Comparison of ENCODE assay signal across 38 cellular contexts in genomic region chr2:63092847-63093246, GRCh38. TPM values are rescaled to one million over a fixed set of nuclear protein-coding genes. Genes with fewer than 3 reads are reported as not detected.
"Had no signal": no experiment of that assay in that cellular context is flagged by ENCODE, and none has a peak within 500 bp of the region (broad histone marks: within the 10 kb centered on the region; RNA-seq: fewer than 3 reads in every experiment).

No MANE protein-coding gene starts in this region.

- H3K4me3 Mint-ChIP-seq: activated CD4-positive, alpha-beta memory T cell treated with anti-CD3 and anti-CD28 coated beads, Interleukin-2, amount 10 ng/mL, durations not matched to agents 7 days and 5 days; activated CD4-positive, alpha-beta T cell treated with anti-CD3 and anti-CD28 coated beads for 36 hours; activated CD4-positive, alpha-beta T cell treated with anti-CD3 and anti-CD28 coated beads, Interleukin-2, amount 10 ng/mL, durations not matched to agents 7 days and 5 days; activated CD8-positive, alpha-beta memory T cell treated with anti-CD3 and anti-CD28 coated beads, Interleukin-2, amount 10 ng/mL, durations not matched to agents 7 days and 5 days; activated CD8-positive, alpha-beta T cell treated with anti-CD3 and anti-CD28 coated beads, Interleukin-2, amount 10 ng/mL, durations not matched to agents 7 days and 5 days; activated naive CD4-positive, alpha-beta T cell treated with anti-CD3 and anti-CD28 coated beads, Interleukin-2, amount 10 ng/mL, durations not matched to agents 7 days and 5 days; activated naive CD4-positive, alpha-beta T cell treated with anti-CD3 and anti-CD28 coated beads, Interleukin-2, amount 50 U/mL, for 24 hours; activated naive CD8-positive, alpha-beta T cell; activated naive CD8-positive, alpha-beta T cell treated with anti-CD3 and anti-CD28 coated beads, Interleukin-2, amount 10 ng/mL, durations not matched to agents 7 days and 5 days; activated naive CD8-positive, alpha-beta T cell treated with anti-CD3 and anti-CD28 coated beads, Interleukin-2, amount 50 U/mL, for 24 hours; activated T-cell treated with anti-CD3 and anti-CD28 coated beads, Interleukin-2, amount 50 U/mL, for 24 hours; brain; central memory CD8-positive, alpha-beta T cell; T-helper 17 cell; WTC11 had no signal

- H3K9me3 Mint-ChIP-seq: activated CD4-positive, alpha-beta memory T cell treated with anti-CD3 and anti-CD28 coated beads, Interleukin-2, amount 10 ng/mL, durations not matched to agents 7 days and 5 days; activated CD4-positive, alpha-beta T cell treated with anti-CD3 and anti-CD28 coated beads, Interleukin-2, amount 10 ng/mL, durations not matched to agents 7 days and 5 days; activated naive CD4-positive, alpha-beta T cell treated with anti-CD3 and anti-CD28 coated beads, Interleukin-2, amount 10 ng/mL, durations not matched to agents 7 days and 5 days; activated naive CD4-positive, alpha-beta T cell treated with anti-CD3 and anti-CD28 coated beads, Interleukin-2, amount 50 U/mL, for 24 hours; activated T-cell treated with anti-CD3 and anti-CD28 coated beads, Interleukin-2, amount 50 U/mL, for 24 hours; activated T-helper 2 cell treated with anti-CD3 and anti-CD28 coated beads, Interferon-gamma antibody, Interleukin-2, Interleukin-4, amounts not matched to agents 10 μg/mL and 5 μg/mL and 100 μg/mL, durations not matched to agents 14 hours and 24 hours and 36 hours had no signal

- H3K36me3 ChIP-seq: ascending aorta, cardiac muscle cell, WERI-Rb-1 had no signal

- H3K27ac ChIP-seq: ascending aorta, cardiac muscle cell, WERI-Rb-1 had no signal

- H3K4me1 Mint-ChIP-seq: activated CD4-positive, alpha-beta memory T cell treated with anti-CD3 and anti-CD28 coated beads, Interleukin-2, amount 10 ng/mL, durations not matched to agents 7 days and 5 days; activated CD4-positive, alpha-beta T cell treated with anti-CD3 and anti-CD28 coated beads for 36 hours; activated CD4-positive, alpha-beta T cell treated with anti-CD3 and anti-CD28 coated beads, Interleukin-2, amount 10 ng/mL, durations not matched to agents 7 days and 5 days; activated CD8-positive, alpha-beta memory T cell treated with anti-CD3 and anti-CD28 coated beads, Interleukin-2, amount 10 ng/mL, durations not matched to agents 7 days and 5 days; activated naive CD4-positive, alpha-beta T cell treated with anti-CD3 and anti-CD28 coated beads, Interleukin-2, amount 10 ng/mL, durations not matched to agents 7 days and 5 days; activated naive CD4-positive, alpha-beta T cell treated with anti-CD3 and anti-CD28 coated beads, Interleukin-2, amount 50 U/mL, for 24 hours; activated naive CD8-positive, alpha-beta T cell treated with anti-CD3 and anti-CD28 coated beads, Interleukin-2, amount 10 ng/mL, durations not matched to agents 7 days and 5 days; activated naive CD8-positive, alpha-beta T cell treated with anti-CD3 and anti-CD28 coated beads, Interleukin-2, amount 50 U/mL, for 24 hours; brain; central memory CD8-positive, alpha-beta T cell; T-helper 17 cell; WTC11 had no signal

- H3K9me3 ChIP-seq: ascending aorta had no signal

- H3K27me3 Mint-ChIP-seq: activated CD4-positive, alpha-beta T cell treated with anti-CD3 and anti-CD28 coated beads, Interleukin-2, amount 10 ng/mL, durations not matched to agents 7 days and 5 days; activated naive CD4-positive, alpha-beta T cell treated with anti-CD3 and anti-CD28 coated beads, Interleukin-2, amount 10 ng/mL, durations not matched to agents 7 days and 5 days; brain; T-helper 17 cell had no signal

- H3K36me3 Mint-ChIP-seq: activated CD8-positive, alpha-beta memory T cell treated with anti-CD3 and anti-CD28 coated beads, Interleukin-2, amount 10 ng/mL, durations not matched to agents 7 days and 5 days; activated naive CD4-positive, alpha-beta T cell treated with anti-CD3 and anti-CD28 coated beads, Interleukin-2, amount 10 ng/mL, durations not matched to agents 7 days and 5 days; activated naive CD8-positive, alpha-beta T cell; activated naive CD8-positive, alpha-beta T cell treated with anti-CD3 and anti-CD28 coated beads, Interleukin-2, amount 10 ng/mL, durations not matched to agents 7 days and 5 days; brain; WTC11 had no signal

- FAIRE-seq: bronchial epithelial cell had no signal

- H3K4me1 ChIP-seq: ascending aorta had no signal

- ATAC-seq: activated CD4-positive, alpha-beta T cell treated with anti-CD3 and anti-CD28 coated beads for 36 hours; activated CD4-positive, CD25-positive, alpha-beta regulatory T cell treated with anti-CD3 and anti-CD28 coated beads, Interleukin-2, amount 50 U/mL, for 24 hours; activated CD8-positive, alpha-beta memory T cell treated with anti-CD3 and anti-CD28 coated beads, Interleukin-2, amount 10 ng/mL, durations not matched to agents 7 days and 5 days; activated CD8-positive, alpha-beta T cell treated with anti-CD3 and anti-CD28 coated beads, Interleukin-2, amount 10 ng/mL, durations not matched to agents 7 days and 5 days; activated naive CD8-positive, alpha-beta T cell treated with anti-CD3 and anti-CD28 coated beads, Interleukin-2, amount 50 U/mL, for 24 hours; T-helper 17 cell had no signal

- H3K27ac Mint-ChIP-seq: activated CD4-positive, alpha-beta memory T cell treated with anti-CD3 and anti-CD28 coated beads, Interleukin-2, amount 10 ng/mL, durations not matched to agents 7 days and 5 days; activated CD4-positive, alpha-beta T cell treated with anti-CD3 and anti-CD28 coated beads for 36 hours; activated CD4-positive, alpha-beta T cell treated with anti-CD3 and anti-CD28 coated beads, Interleukin-2, amount 10 ng/mL, durations not matched to agents 7 days and 5 days; activated CD8-positive, alpha-beta memory T cell treated with anti-CD3 and anti-CD28 coated beads, Interleukin-2, amount 10 ng/mL, durations not matched to agents 7 days and 5 days; activated CD8-positive, alpha-beta T cell treated with anti-CD3 and anti-CD28 coated beads, Interleukin-2, amount 10 ng/mL, durations not matched to agents 7 days and 5 days; activated naive CD4-positive, alpha-beta T cell treated with anti-CD3 and anti-CD28 coated beads, Interleukin-2, amount 10 ng/mL, durations not matched to agents 7 days and 5 days; activated naive CD4-positive, alpha-beta T cell treated with anti-CD3 and anti-CD28 coated beads, Interleukin-2, amount 50 U/mL, for 24 hours; activated naive CD8-positive, alpha-beta T cell; activated naive CD8-positive, alpha-beta T cell treated with anti-CD3 and anti-CD28 coated beads, Interleukin-2, amount 10 ng/mL, durations not matched to agents 7 days and 5 days; activated naive CD8-positive, alpha-beta T cell treated with anti-CD3 and anti-CD28 coated beads, Interleukin-2, amount 50 U/mL, for 24 hours; activated T-cell treated with anti-CD3 and anti-CD28 coated beads, Interleukin-2, amount 50 U/mL, for 24 hours; activated T-helper 2 cell treated with anti-CD3 and anti-CD28 coated beads, Interferon-gamma antibody, Interleukin-2, Interleukin-4, amounts not matched to agents 10 μg/mL and 5 μg/mL and 100 μg/mL, durations not matched to agents 14 hours and 24 hours and 36 hours; brain; T-helper 17 cell; WTC11 had no signal

- DNase-seq: activated CD4-positive, alpha-beta memory T cell treated with anti-CD3 and anti-CD28 coated beads, Interleukin-2, amount 10 ng/mL, durations not matched to agents 7 days and 5 days; activated CD4-positive, alpha-beta T cell treated with anti-CD3 and anti-CD28 coated beads for 1 hour; activated CD4-positive, alpha-beta T cell treated with anti-CD3 and anti-CD28 coated beads for 36 hours; activated CD4-positive, alpha-beta T cell treated with anti-CD3 and anti-CD28 coated beads for 48 hours; activated CD4-positive, alpha-beta T cell treated with anti-CD3 and anti-CD28 coated beads, Interleukin-2, amount 10 ng/mL, durations not matched to agents 7 days and 5 days; activated CD4-positive, alpha-beta T cell treated with anti-CD3 and anti-CD28 coated beads, Interleukin-2, amount 50 U/mL, for 48 hours; activated CD4-positive, CD25-positive, alpha-beta regulatory T cell; activated CD8-positive, alpha-beta memory T cell treated with anti-CD3 and anti-CD28 coated beads for 24 hours; activated CD8-positive, alpha-beta memory T cell treated with anti-CD3 and anti-CD28 coated beads, Interleukin-2, amount 10 ng/mL, durations not matched to agents 7 days and 5 days; activated CD8-positive, alpha-beta memory T cell treated with anti-CD3 and anti-CD28 coated beads, Interleukin-2, amount 50 U/mL, for 48 hours; activated CD8-positive, alpha-beta T cell treated with anti-CD3 and anti-CD28 coated beads, Interleukin-2, amount 10 ng/mL, durations not matched to agents 7 days and 5 days; activated effector memory CD4-positive, alpha-beta T cell treated with Interleukin-2 at 50 U/mL for 16 hours; activated gamma-delta T cell; activated naive CD4-positive, alpha-beta T cell treated with anti-CD3 and anti-CD28 coated beads, Interleukin-2, amount 10 ng/mL, durations not matched to agents 7 days and 5 days; activated naive CD4-positive, alpha-beta T cell treated with Interleukin-2 at 50 U/mL for 16 hours; activated naive CD8-positive, alpha-beta T cell treated with anti-CD3 and anti-CD28 coated beads, Interleukin-2, amount 10 ng/mL, durations not matched to agents 7 days and 5 days; activated naive CD8-positive, alpha-beta T cell treated with anti-CD3 and anti-CD28 coated beads, Interleukin-2, amount 50 U/mL, for 24 hours; activated T-cell treated with anti-CD3 and anti-CD28 coated beads, Interleukin-2, amount 50 U/mL, for 24 hours; activated T-cell treated with anti-CD3 and anti-CD28 coated beads, Interleukin-2, amount 50 U/mL, for 48 hours; amygdala; anterior cingulate cortex; caudate nucleus; cerebellar nuclear complex; T-helper 17 cell; T-helper 9 cell; WERI-Rb-1 had no signal

- H3K27me3 ChIP-seq: ascending aorta, cardiac muscle cell had no signal

- H3K4me3 ChIP-seq: ascending aorta, cardiac muscle cell had no signal

RNA-seq across cellular contexts. Expression of gene OTX1, which starts 42.2 kb away (rescaled TPM):
- total RNA-seq: activated CD4-positive, alpha-beta T cell treated with anti-CD3 and anti-CD28 coated beads for 36 hours; activated CD4-positive, alpha-beta T cell treated with anti-CD3 and anti-CD28 coated beads, Interleukin-2, amount 10 ng/mL, durations not matched to agents 7 days and 5 days; activated CD8-positive, alpha-beta T cell treated with anti-CD3 and anti-CD28 coated beads, Interleukin-2, amount 10 ng/mL, durations not matched to agents 7 days and 5 days; activated naive CD8-positive, alpha-beta T cell treated with anti-CD3 and anti-CD28 coated beads, Interleukin-2, amount 10 ng/mL, durations not matched to agents 7 days and 5 days; activated T-helper 2 cell treated with anti-CD3 and anti-CD28 coated beads, Interferon-gamma antibody, Interleukin-2, Interleukin-4, amounts not matched to agents 10 μg/mL and 5 μg/mL and 100 μg/mL, durations not matched to agents 14 hours and 24 hours and 36 hours; ascending aorta; T-helper 1 cell treated with Interleukin-12 subunit alpha and Interleukin-12 subunit beta and Interleukin-4 antibody, amounts not matched to agents 30 ng/mL and 1 ng/mL, for 36 hours; T-helper 17 cell; T-helper 2 cell treated with Interferon-gamma antibody and Interleukin-4, amounts not matched to agents 100 ng/mL and 5 ng/mL, for 36 hours had no signal
- polyA plus RNA-seq: cardiac muscle cell had no signal
